Comparison of ENCODE assay signal across 8 cellular contexts in genomic region chr17:62477718-62478401, GRCh38. TPM values are rescaled to one million over a fixed set of nuclear protein-coding genes. Genes with fewer than 3 reads are reported as not detected.
DNase-seq lines count a peak whose midpoint lies in the region; ATAC-seq, FAIRE-seq and TF ChIP-seq lines count a peak whose summit lies in the region.
"Not testable (repeated sequence)": the region's sequence is repeated elsewhere in the genome, so short reads cannot be mapped to it uniquely, and the experiment has no call there.

No MANE protein-coding gene starts in this region.

- FAIRE-seq in HTR-8/SVneo (lab: Jason Lieb, UNC), result not testable (repeated sequence)

- intact Hi-C loops in head of caudate nucleus (cut with DNase I), result not testable (repeated sequence)

- H3K27ac Mint-ChIP-seq in T-helper 17 cell (peak overlapping the region; percentile 85), nephron (peak overlapping the region; percentile 81 to 95 (median 85))
- H3K27ac Mint-ChIP-seq in activated naive CD8-positive, alpha-beta T cell treated with anti-CD3 and anti-CD28 coated beads, Interleukin-2, amount 50 U/mL, for 24 hours, result peak overlapping the region; percentile 82

- H3K9me3 Mint-ChIP-seq in activated naive CD8-positive, alpha-beta T cell treated with anti-CD3 and anti-CD28 coated beads, Interleukin-2, amount 50 U/mL, for 24 hours; nephron: not testable (repeated sequence)

- not testable (repeated sequence) for TF ChIP-seq CTCF in nephron (IDR thresholded peaks at IDR 0.05; ENCODE audit: unreplicated experiment in 3 of 3)

- H3K27me3 Mint-ChIP-seq in T-helper 17 cell; activated naive CD8-positive, alpha-beta T cell treated with anti-CD3 and anti-CD28 coated beads, Interleukin-2, amount 50 U/mL, for 24 hours; nephron (ENCODE audit: low read depth): not testable (repeated sequence)

- peak; percentile 36 for DNase-seq in ELR (ENCODE audit: low read depth)
- DNase-seq in HTR-8/SVneo (ENCODE audit: insufficient read length, low spot score), result peak; percentile 22
- peak; percentile 16 to 46 (median 37) for DNase-seq in T-helper 17 cell
- peak; percentile 45 for DNase-seq in activated naive CD8-positive, alpha-beta T cell treated with anti-CD3 and anti-CD28 coated beads, Interleukin-2, amount 50 U/mL, for 24 hours
- DNase-seq in head of caudate nucleus, result peak in 37 of 42 donors; percentile 17 to 69 (median 43)
- DNase-seq in stimulated activated naive CD8-positive, alpha-beta T cell treated with anti-CD3 and anti-CD28 coated beads, Interleukin-15, Interleukin-2, amounts not matched to agents 100 U/mL and 50 U/mL, for 24 hours, result peak; percentile 48

- not testable (repeated sequence) for H3K36me3 Mint-ChIP-seq in T-helper 17 cell (ENCODE audit: low read depth)
- H3K36me3 Mint-ChIP-seq in activated naive CD8-positive, alpha-beta T cell treated with anti-CD3 and anti-CD28 coated beads, Interleukin-2, amount 50 U/mL, for 24 hours (ENCODE audit: low read depth), result peaks cover 16% of the 10 kb centered on the region
- H3K36me3 Mint-ChIP-seq in nephron (ENCODE audit: low read depth), result peaks cover 26% of the 10 kb centered on the region

- H3K9me3 ChIP-seq in T-helper 17 cell (ENCODE audit: control insufficient read depth, low read length, poor library complexity, severe bottlenecking), result not testable (repeated sequence)

- H3K4me1 Mint-ChIP-seq in T-helper 17 cell, result peaks cover 19% of the 10 kb centered on the region
- peaks cover 32% of the 10 kb centered on the region for H3K4me1 Mint-ChIP-seq in activated naive CD8-positive, alpha-beta T cell treated with anti-CD3 and anti-CD28 coated beads, Interleukin-2, amount 50 U/mL, for 24 hours
- H3K4me1 Mint-ChIP-seq in nephron, result peaks cover 23% of the 10 kb centered on the region

- H3K4me3 Mint-ChIP-seq in T-helper 17 cell (peak overlapping the region; percentile 81), nephron (peak overlapping the region; percentile 81 to 91 (median 87))
- peak overlapping the region; percentile 73 for H3K4me3 Mint-ChIP-seq in activated naive CD8-positive, alpha-beta T cell treated with anti-CD3 and anti-CD28 coated beads, Interleukin-2, amount 50 U/mL, for 24 hours

- ATAC-seq in GM21737 (IDR thresholded peaks at IDR 0.05; ENCODE audit: unreplicated experiment) (peak; percentile 31), T-helper 17 cell (peak; percentile 55)
- peak; percentile 29 for ATAC-seq in activated naive CD8-positive, alpha-beta T cell treated with anti-CD3 and anti-CD28 coated beads, Interleukin-2, amount 50 U/mL, for 24 hours
- ATAC-seq in stimulated activated naive CD8-positive, alpha-beta T cell treated with anti-CD3 and anti-CD28 coated beads, Interleukin-15, Interleukin-2, amounts not matched to agents 100 U/mL and 50 U/mL, for 24 hours, result peak; percentile 17

RNA-seq across cellular contexts. Expression of gene TLK2, which starts 0.8 kb away (rescaled TPM):
- 10 to 100 TPM; 49.4 to 68.5 TPM for total RNA-seq in T-helper 17 cell

RNA-seq across cellular contexts. Expression of gene METTL2A, which starts 54.2 kb away (rescaled TPM):
- 10 to 100 TPM; 10.3 to 10.8 TPM for total RNA-seq in T-helper 17 cell

Comparison
In these comparisons a context has a peak if more than half of its experiments do, and no peak if none do; other contexts are left out.
1. Peak in every context shown above with its lines: DNase-seq and ATAC-seq.